Comparison of ENCODE assay signal across 19 cellular contexts in the genomic region with DNA sequence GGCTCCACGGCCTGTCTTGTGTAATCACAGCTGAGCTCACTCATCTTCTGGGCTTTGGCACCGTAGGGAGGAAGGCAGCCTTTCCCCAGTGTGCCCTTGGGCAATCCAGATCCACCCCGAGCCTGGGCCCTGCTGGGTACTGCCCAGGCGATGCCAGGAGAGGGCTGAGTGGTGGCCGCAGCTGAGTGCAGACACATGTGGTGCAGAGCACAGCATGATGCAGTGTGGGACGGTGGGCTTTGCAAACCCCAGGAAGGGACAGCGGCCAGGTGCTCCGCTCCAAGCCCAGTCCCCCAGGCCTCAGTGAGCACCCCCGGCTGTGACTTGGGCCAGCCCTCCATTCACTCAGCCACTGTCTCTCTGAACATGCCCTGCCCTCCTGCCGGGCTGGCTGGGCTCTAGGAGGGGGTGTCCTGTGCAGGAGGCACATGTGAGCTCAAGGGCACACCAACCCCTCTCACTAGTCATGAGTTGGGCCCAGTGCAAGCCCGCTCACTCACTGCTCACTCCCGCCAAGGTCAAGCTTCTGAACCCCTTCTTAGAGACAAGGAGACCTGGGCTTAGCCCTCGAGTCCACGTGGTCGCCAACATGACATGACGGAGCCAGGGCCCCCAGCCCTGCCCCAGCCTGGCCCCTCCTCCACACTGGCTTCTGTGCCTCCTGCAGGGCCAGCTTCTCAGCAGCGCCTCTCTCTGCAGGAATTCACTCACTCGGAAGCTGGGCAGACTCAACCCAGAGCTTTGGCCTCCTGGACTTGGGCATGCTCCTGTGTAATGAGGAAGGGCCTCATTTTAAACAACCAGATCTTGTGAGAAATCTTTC.
DNase-seq lines count a peak whose midpoint lies in the region; ATAC-seq and TF ChIP-seq lines count a peak whose summit lies in the region.
"Had no signal": no experiment of that assay in that cellular context is flagged by ENCODE, and none has a peak within 500 bp of the region (broad histone marks: within the 10 kb centered on the region; RNA-seq: fewer than 3 reads in every experiment).

No MANE protein-coding gene starts in this region.

- no peak for TF ChIP-seq CTCF in chondrocyte (IDR thresholded peaks at IDR 0.05)

- WGBS in neuronal stem cell (ENCODE audit: extremely low coverage in 2 of 2, insufficient read length in 2 of 2, insufficient replicate concordance in 1 of 2), 2 donors: no CpG with 5 or more reads among the region's 18 CpGs

- H3K27ac ChIP-seq in neuronal stem cell (replicated peaks; ENCODE audit: low read length): no peak overlapping the region
- H3K27ac ChIP-seq: colonic mucosa had no signal

- no peak overlapping the region for H3K4ac ChIP-seq in neuronal stem cell (ENCODE audit: low read length)

- H3K4me1 ChIP-seq in neuronal stem cell (ENCODE audit: control insufficient read depth in 2 of 2, insufficient read depth in 1 of 2, low read depth in 1 of 2, low read length in 2 of 2): peaks cover 0 to 5% of the 10 kb centered on the region in 2 donors
- H3K4me1 ChIP-seq: colonic mucosa had no signal

- DNase-seq in NCI-H2081 (lab: John Stamatoyannopoulos, UW) (peak; percentile 8 to 59), NCI-H2081 treated with DMSO at 0.1 percent for 48 hours (lab: John Stamatoyannopoulos, UW) (no peak), H7 (peak; percentile 71), chondrocyte (ENCODE audit: low spot score) (peak; percentile 89), neuronal stem cell (ENCODE audit: low spot score) (no peak), cerebellar cortex (ENCODE audit: low spot score) (no peak)
- DNase-seq in stimulated activated CD4-positive, alpha-beta T cell treated with anti-CD3 and anti-CD28 coated beads, Interleukin-2, amount 100 ng/mL, for 24 hours: no peak
- DNase-seq: 8988T; activated CD4-positive, alpha-beta T cell treated with anti-CD3 and anti-CD28 coated beads for 36 hours; activated naive CD4-positive, alpha-beta T cell; colonic mucosa; DMS79; NCI-H1694 treated with DMSO at 0.1 percent for 48 hours; NCI-H524 treated with DMSO at 0.1 percent for 48 hours; stimulated activated naive CD4-positive, alpha-beta T cell treated with Interleukin-2 at 50 U/mL for 16 hours; T1000 had no signal

- H3K79me1 ChIP-seq in neuronal stem cell (ENCODE audit: low read depth, low read length): no peaks in the 10 kb centered on the region

- no peak overlapping the region for H2BK5ac ChIP-seq in neuronal stem cell (ENCODE audit: low read length)

- no peaks in the 10 kb centered on the region for H3K9me3 Mint-ChIP-seq in chondrocyte (ENCODE audit: low read depth)
- H3K9me3 Mint-ChIP-seq: CD14-positive monocyte had no signal

- H3K4me1 Mint-ChIP-seq in chondrocyte (ENCODE audit: low read depth): peaks cover 11% of the 10 kb centered on the region
- H3K4me1 Mint-ChIP-seq: CD14-positive monocyte had no signal

- no peak overlapping the region for H3K4me3 Mint-ChIP-seq in chondrocyte (ENCODE audit: unreplicated experiment)
- H3K4me3 Mint-ChIP-seq: activated CD4-positive, alpha-beta T cell treated with anti-CD3 and anti-CD28 coated beads for 36 hours; CD14-positive monocyte had no signal

- peak overlapping the region; percentile 22 for H3K23ac ChIP-seq in neuronal stem cell (ENCODE audit: low read depth, low read length, poor library complexity)

- H3K36me3 ChIP-seq in H7 (replicated peaks; ENCODE audit: control insufficient read depth, insufficient read depth, low read length): no peaks in the 10 kb centered on the region
- H3K36me3 ChIP-seq in neuronal stem cell (replicated peaks in 1 of 2; ENCODE audit: control insufficient read depth in 2 of 2, insufficient read depth in 2 of 2, low read length in 2 of 2): no peaks in the 10 kb centered on the region
- H3K36me3 ChIP-seq: colonic mucosa had no signal

- H4K91ac ChIP-seq in neuronal stem cell (ENCODE audit: low read depth, low read length, poor library complexity): peak overlapping the region; percentile 57

- no peaks in the 10 kb centered on the region for H3K9me3 ChIP-seq in neuronal stem cell (replicated peaks in 1 of 2; ENCODE audit: control insufficient read depth in 2 of 2, insufficient read depth in 1 of 2, low read depth in 1 of 2, low read length in 2 of 2)
- H3K9me3 ChIP-seq: colonic mucosa had no signal

- peak overlapping the region; percentile 84 for H4K8ac ChIP-seq in neuronal stem cell (ENCODE audit: low read depth, low read length)

- no peaks in the 10 kb centered on the region for H3K36me3 Mint-ChIP-seq in chondrocyte (ENCODE audit: low read depth)
- H3K36me3 Mint-ChIP-seq: CD14-positive monocyte had no signal

- H3K27me3 ChIP-seq in H7 (ENCODE audit: control insufficient read depth, insufficient read depth, low read length): no peaks in the 10 kb centered on the region
- peaks cover 0 to 35% (median 0%) of the 10 kb centered on the region in 3 experiments for H3K27me3 ChIP-seq in neuronal stem cell (ENCODE audit: control insufficient read depth in 3 of 3, insufficient read depth in 3 of 3, low read depth in 1 of 3, low read length in 3 of 3)

- H3K9ac ChIP-seq in neuronal stem cell (ENCODE audit: low read depth, low read length, poor library complexity): peak overlapping the region; percentile 33

- no peaks in the 10 kb centered on the region for H3K27me3 Mint-ChIP-seq in chondrocyte (ENCODE audit: low read depth)

- peak overlapping the region; percentile 7 for H2AK5ac ChIP-seq in neuronal stem cell (ENCODE audit: low read depth, low read length)

- H3K14ac ChIP-seq in neuronal stem cell (ENCODE audit: low read length): peak overlapping the region; percentile 47

- H3K4me2 ChIP-seq in neuronal stem cell (ENCODE audit: insufficient read depth, low read length, poor library complexity, severe bottlenecking): no peak overlapping the region

- no peak overlapping the region for H3K27ac Mint-ChIP-seq in chondrocyte (ENCODE audit: unreplicated experiment)
- H3K27ac Mint-ChIP-seq: activated CD4-positive, alpha-beta T cell treated with anti-CD3 and anti-CD28 coated beads for 36 hours; progenitor cell of endocrine pancreas had no signal

- no peak overlapping the region for H2AFZ ChIP-seq in neuronal stem cell (ENCODE audit: low read length)

- no peak for ATAC-seq in HG02840 (IDR thresholded peaks at IDR 0.05; ENCODE audit: low FRiP score, unreplicated experiment)
- ATAC-seq: activated CD4-positive, alpha-beta T cell treated with anti-CD3 and anti-CD28 coated beads for 36 hours had no signal

- H2BK12ac ChIP-seq in neuronal stem cell (ENCODE audit: low read length): peak overlapping the region; percentile 92

- H3K4me3 ChIP-seq in H7 (ENCODE audit: insufficient read depth, low read depth, low read length): no peak overlapping the region
- peak overlapping the region in 1 of 2 donors; percentile 52 for H3K4me3 ChIP-seq in neuronal stem cell (ENCODE audit: low read length in 2 of 2)
- H3K4me3 ChIP-seq: colonic mucosa had no signal

- H2BK15ac ChIP-seq in neuronal stem cell (ENCODE audit: low read length): peak overlapping the region; percentile 25

- H2BK120ac ChIP-seq in neuronal stem cell (ENCODE audit: low read depth, low read length): no peak overlapping the region

- H3K18ac ChIP-seq in neuronal stem cell (ENCODE audit: low read length): peak overlapping the region; percentile 86

Comparison
In these comparisons a context has a peak if more than half of its experiments do, and no peak if none do; other contexts are left out.
1. DNase-seq: peak in NCI-H2081 (2 of 2), H7 (single experiment) and chondrocyte (single experiment); none in NCI-H2081 treated with DMSO at 0.1 percent for 48 hours (single experiment), neuronal stem cell (single experiment), cerebellar cortex (single experiment) and stimulated activated CD4-positive, alpha-beta T cell treated with anti-CD3 and anti-CD28 coated beads, Interleukin-2, amount 100 ng/mL, for 24 hours (0 of 2).